Comparison of ENCODE assay signal across 17 cellular contexts in genomic region chr1:199122532-199123311, GRCh38.
DNase-seq lines count a peak whose midpoint lies in the region; ATAC-seq, FAIRE-seq and TF ChIP-seq lines count a peak whose summit lies in the region.
"Had no signal": no experiment of that assay in that cellular context is flagged by ENCODE, and none has a peak within 500 bp of the region (broad histone marks: within the 10 kb centered on the region; RNA-seq: fewer than 3 reads in every experiment).

No MANE protein-coding gene starts in this region.

- H2AFZ ChIP-seq in mammary epithelial cell (ENCODE audit: low read depth, low read length), result no peak overlapping the region
- no peak overlapping the region for H2AFZ ChIP-seq in mesenchymal stem cell (ENCODE audit: low read depth, low read length)

- H3K14ac ChIP-seq in mesenchymal stem cell (ENCODE audit: low read length in 2 of 2), result no peak overlapping the region

- H3K36me3 ChIP-seq in mammary epithelial cell (ENCODE audit: insufficient read depth, low read length), result no peaks in the 10 kb centered on the region
- no peaks in the 10 kb centered on the region for H3K36me3 ChIP-seq in mesenchymal stem cell (ENCODE audit: control insufficient read depth in 1 of 2, insufficient read depth in 2 of 2, low read depth in 1 of 2, low read length in 2 of 2)
- H3K36me3 ChIP-seq: heart right ventricle, SJSA1 had no signal

- no peaks in the 10 kb centered on the region for H3K36me3 Mint-ChIP-seq in nephron progenitor cell (ENCODE audit: low read depth)

- BruUV-seq in mammary epithelial cell (replicated peaks; lab: Mats Ljungman, UMichigan), result no TSS peak

- no peaks in the 10 kb centered on the region for H3K79me2 ChIP-seq in mammary epithelial cell (ENCODE audit: insufficient read depth, low read length)

- in situ Hi-C loops in mammary epithelial cell (cut with MboI; ENCODE audit: low sequenced_read_pairs in 2 of 2), result loop anchor here in 1 of 2 donors (25.0 kb wide), 1 partner anchor 360 kb away; no protein-coding TSS in a partner anchor

- no peak overlapping the region for H2BK15ac ChIP-seq in mesenchymal stem cell (ENCODE audit: low read depth, poor library complexity, severe bottlenecking)

- peaks cover 6% of the 10 kb centered on the region for H3K27me3 Mint-ChIP-seq in nephron progenitor cell (ENCODE audit: low read depth, poor library complexity)

- CTCF ChIA-PET in mammary epithelial cell (lab: Charles Lee; ENCODE audit: low non-redundant PET), result no interaction called here

- H3K27me3 ChIP-seq in mammary epithelial cell (ENCODE audit: insufficient read depth, low read length) (no peaks in the 10 kb centered on the region), mesenchymal stem cell (ENCODE audit: control insufficient read depth in 1 of 2, insufficient read depth in 1 of 2, low read length in 2 of 2) (no peaks in the 10 kb centered on the region)
- H3K27me3 ChIP-seq: heart right ventricle, SJSA1, testis had no signal

- dilution Hi-C loops in mammary epithelial cell (cut with HindIII; ENCODE audit: low sequenced_read_pairs), result no loop called here

- intact Hi-C loops in mammary epithelial cell (cut with micrococcal nuclease), result no loop called here

- H3K27ac ChIP-seq in mammary epithelial cell (ENCODE audit: insufficient read depth, low read depth, low read length) (peak overlapping the region; percentile 63), mesenchymal stem cell (ENCODE audit: low read length, poor library complexity, severe bottlenecking) (peak overlapping the region; percentile 52)
- H3K27ac ChIP-seq: heart right ventricle, SJSA1, testis, VCaP had no signal

- no peak overlapping the region for H3K18ac ChIP-seq in mesenchymal stem cell (ENCODE audit: low read depth in 1 of 2, low read length in 2 of 2)

- no peak overlapping the region for H4K8ac ChIP-seq in mesenchymal stem cell (ENCODE audit: low read length)

- no peaks in the 10 kb centered on the region for H4K20me1 ChIP-seq in mammary epithelial cell (ENCODE audit: insufficient read depth, low read length)

- peaks cover 6% of the 10 kb centered on the region for H3K4me1 ChIP-seq in mammary epithelial cell (ENCODE audit: insufficient read depth, low read length)
- no peaks in the 10 kb centered on the region for H3K4me1 ChIP-seq in mesenchymal stem cell (ENCODE audit: control insufficient read depth, insufficient read depth, low read depth, low read length)
- H3K4me1 ChIP-seq: heart right ventricle, testis had no signal

- H3K4me3 ChIP-seq in mammary epithelial cell (replicated peaks in 1 of 3; ENCODE audit: insufficient read depth in 1 of 3, low read depth in 2 of 3, low read length in 3 of 3) (no peak overlapping the region), mesenchymal stem cell (ENCODE audit: insufficient read depth in 1 of 2, low read depth in 1 of 2, low read length in 2 of 2) (no peak overlapping the region)
- H3K4me3 ChIP-seq: heart right ventricle, SJSA1, testis had no signal

- H2BK120ac ChIP-seq in mesenchymal stem cell (ENCODE audit: low read depth, low read length), result no peak overlapping the region

- no peak overlapping the region for H2AK5ac ChIP-seq in mesenchymal stem cell (ENCODE audit: low read length, severe bottlenecking)

- H3K9ac ChIP-seq in mammary epithelial cell (ENCODE audit: insufficient read depth, low read length) (no peak overlapping the region), mesenchymal stem cell (ENCODE audit: low read length) (no peak overlapping the region)

- no peaks in the 10 kb centered on the region for H3K9me3 ChIP-seq in mammary epithelial cell (replicated peaks; ENCODE audit: insufficient read depth, low read length)
- no peaks in the 10 kb centered on the region for H3K9me3 ChIP-seq in mesenchymal stem cell (ENCODE audit: control insufficient read depth, low read length)
- H3K9me3 ChIP-seq: heart right ventricle, SJSA1, testis had no signal

- H3K23ac ChIP-seq in mesenchymal stem cell (ENCODE audit: low read length in 2 of 2), result no peak overlapping the region

- H2BK5ac ChIP-seq in mesenchymal stem cell (ENCODE audit: low read depth, low read length, poor library complexity, severe bottlenecking), result no peak overlapping the region

- ATAC-seq in HG02623 (IDR thresholded peaks at IDR 0.05; ENCODE audit: unreplicated experiment) (no peak), GM18505 (IDR thresholded peaks at IDR 0.05; ENCODE audit: unreplicated experiment) (no peak)
- ATAC-seq: heart right ventricle, left colon had no signal

- no peak overlapping the region for H4K91ac ChIP-seq in mesenchymal stem cell (ENCODE audit: low read length)

- no peak overlapping the region for H3K4me2 ChIP-seq in mammary epithelial cell (ENCODE audit: insufficient read depth, low read depth, low read length)
- no peak overlapping the region for H3K4me2 ChIP-seq in mesenchymal stem cell (ENCODE audit: low read length, poor library complexity, severe bottlenecking)

- TF ChIP-seq CTCF in mammary epithelial cell (conservative IDR thresholded peaks at IDR 0.05 in 1 of 2, IDR thresholded peaks at IDR 0.05 in 1 of 2; ENCODE audit: extremely low read depth in 1 of 2, insufficient read depth in 1 of 2, low read depth in 1 of 2, low read length in 2 of 2) (no peak), nephron progenitor cell (IDR thresholded peaks at IDR 0.05) (no peak)

- peak overlapping the region in 1 of 2 experiments; percentile 73 for H3K4ac ChIP-seq in mesenchymal stem cell (ENCODE audit: low read depth in 1 of 2, low read length in 2 of 2)

- H3K4me1 Mint-ChIP-seq in nephron progenitor cell, result no peaks in the 10 kb centered on the region
- H3K4me1 Mint-ChIP-seq: B cell had no signal

- no peaks in the 10 kb centered on the region for H3K79me1 ChIP-seq in mesenchymal stem cell (replicated peaks; ENCODE audit: low read length, poor library complexity, severe bottlenecking)

- FAIRE-seq in frontal cortex (lab: Jason Lieb, UNC), result no peak

- DNase-seq in EL (peak; percentile 70), M059J (ENCODE audit: low read depth) (peak; percentile 90), mammary epithelial cell (peak; percentile 85), mesenchymal stem cell (peak; percentile 61), frontal cortex (ENCODE audit: low spot score in 2 of 2) (no peak), nephron progenitor cell (no peak)
- DNase-seq: activated naive CD4-positive, alpha-beta T cell treated with Interleukin-2 at 50 U/mL for 16 hours; effector CD8-positive, alpha-beta T cell; heart right ventricle; left colon; NCI-H1048; testis had no signal

- no peak overlapping the region for H3K4me3 Mint-ChIP-seq in nephron progenitor cell
- H3K4me3 Mint-ChIP-seq: B cell had no signal

- no peak for TF ChIP-seq POLR2A in GM18505 (IDR thresholded peaks at IDR 0.05; ENCODE audit: borderline replicate concordance, extremely low read depth, insufficient read depth, insufficient read length)

- no peaks in the 10 kb centered on the region for H3K9me3 Mint-ChIP-seq in nephron progenitor cell

- H3K27ac Mint-ChIP-seq in nephron progenitor cell, result no peak overlapping the region
- H3K27ac Mint-ChIP-seq: B cell had no signal

- H2BK12ac ChIP-seq in mesenchymal stem cell (ENCODE audit: low read length in 2 of 2), result no peak overlapping the region

Comparison
In these comparisons a context has a peak if more than half of its experiments do, and no peak if none do; other contexts are left out.
1. DNase-seq: peak in EL (single experiment), M059J (single experiment), mammary epithelial cell (single experiment) and mesenchymal stem cell (single experiment); none in frontal cortex (0 of 2) and nephron progenitor cell (single experiment).